ENCODE assay signal across 8 cellular contexts in genomic region chr1:54406339-54407181, GRCh38. TPM values are rescaled to one million over a fixed set of nuclear protein-coding genes. Genes with fewer than 3 reads are reported as not detected.
DNase-seq lines count a peak whose midpoint lies in the region; ATAC-seq and TF ChIP-seq lines count a peak whose summit lies in the region.

Gene SSBP3 (minus strand): TSS chr1:54406394.

- H3K9me3 ChIP-seq in CD8-positive, alpha-beta memory T cell (ENCODE audit: low read length), result no peaks in the 10 kb centered on the region
- no peaks in the 10 kb centered on the region for H3K9me3 ChIP-seq in endodermal cell (ENCODE audit: control insufficient read depth, low read length)

- peaks cover 0 to 28% (median 6%) of the 10 kb centered on the region in 3 donors for H3K36me3 Mint-ChIP-seq in CD8-positive, alpha-beta memory T cell
- H3K36me3 Mint-ChIP-seq in endodermal cell (ENCODE audit: low read depth) (peaks cover 30% of the 10 kb centered on the region), mesothelial cell of epicardium (peaks cover 9% of the 10 kb centered on the region)

- TF ChIP-seq CTCF in endodermal cell (conservative IDR thresholded peaks at IDR 0.05) (peak; percentile 51), mesothelial cell of epicardium (IDR thresholded peaks at IDR 0.05; ENCODE audit: unreplicated experiment) (no peak)

- POLR2A ChIA-PET in CD8-positive, alpha-beta memory T cell (lab: Charles Lee), result interaction anchor here (0.6 to 2.3 kb wide), 8 partner anchors 69 to 355 kb away, joined by 3 to 63 read pairs (median 4); partner anchors contain the start of genes CYB5RL and MRPL37

- peak within 1 kb of the TSS; percentile 91 to 98 (median 94) for H3K27ac Mint-ChIP-seq in CD8-positive, alpha-beta memory T cell
- peak within 1 kb of the TSS; percentile 99 for H3K27ac Mint-ChIP-seq in endodermal cell
- H3K27ac Mint-ChIP-seq in mesothelial cell of epicardium, result peak within 1 kb of the TSS; percentile 99

- peak within 1 kb of the TSS; percentile 95 for H3K9ac ChIP-seq in endodermal cell (ENCODE audit: extremely low read depth, low read length, poor library complexity, severe bottlenecking)

- ATAC-seq in GM19468 (IDR thresholded peaks at IDR 0.05; ENCODE audit: extremely low read depth, unreplicated experiment), result peak; percentile 81

- H3K4me3 ChIP-seq in CD8-positive, alpha-beta memory T cell (ENCODE audit: low read length), result peak within 1 kb of the TSS; percentile 64
- peak within 1 kb of the TSS; percentile 98 for H3K4me3 ChIP-seq in endodermal cell (ENCODE audit: low read length)

- H3K27ac ChIP-seq in CD8-positive, alpha-beta memory T cell (ENCODE audit: low read depth, low read length), result peak within 1 kb of the TSS; percentile 84
- peak within 1 kb of the TSS; percentile 98 for H3K27ac ChIP-seq in endodermal cell (ENCODE audit: low read depth, low read length)

- H3K27me3 ChIP-seq in CD8-positive, alpha-beta memory T cell (ENCODE audit: insufficient read depth, low read length, poor library complexity, severe bottlenecking), result no peaks in the 10 kb centered on the region
- H3K27me3 ChIP-seq in endodermal cell (ENCODE audit: control insufficient read depth, insufficient read depth, low read length, poor library complexity, severe bottlenecking), result no peaks in the 10 kb centered on the region

- DNase-seq in CD8-positive, alpha-beta memory T cell, result peak; percentile 86 to 93 (median 91)
- DNase-seq in HT1080 (ENCODE audit: low read depth) (peak; percentile 88), NOMO-1 (lab: John Stamatoyannopoulos, UW; ENCODE audit: unreplicated experiment in 2 of 2) (peak; percentile 87 to 94), endodermal cell (peak; percentile 98), mesothelial cell of epicardium (ENCODE audit: low spot score in 2 of 2, unreplicated experiment in 2 of 2) (peak; percentile 92 to 98)
- peak; percentile 74 for DNase-seq in activated CD8-positive, alpha-beta memory T cell treated with anti-CD3 and anti-CD28 coated beads, Interleukin-2, amount 50 U/mL, for 1 hour (ENCODE audit: extremely low read depth)
- peak; percentile 90 to 91 for DNase-seq in stimulated activated CD8-positive, alpha-beta memory T cell treated with anti-CD3 and anti-CD28 coated beads, Interleukin-15, amount 100 ng/mL, for 48 hours (ENCODE audit: low read depth in 2 of 2)

- H3K4me1 Mint-ChIP-seq in CD8-positive, alpha-beta memory T cell, result peaks cover 59 to 66% (median 61%) of the 10 kb centered on the region in 3 donors
- H3K4me1 Mint-ChIP-seq in endodermal cell, result peaks cover 61% of the 10 kb centered on the region
- H3K4me1 Mint-ChIP-seq in mesothelial cell of epicardium, result peaks cover 68% of the 10 kb centered on the region

- H3K27me3 Mint-ChIP-seq in CD8-positive, alpha-beta memory T cell, result peaks cover 0 to 5% of the 10 kb centered on the region in 2 donors
- H3K27me3 Mint-ChIP-seq in endodermal cell (ENCODE audit: insufficient read depth) (no peaks in the 10 kb centered on the region), mesothelial cell of epicardium (ENCODE audit: low read depth) (no peaks in the 10 kb centered on the region)

- H3K4me1 ChIP-seq in CD8-positive, alpha-beta memory T cell (ENCODE audit: insufficient read depth, low read length), result peaks cover 62% of the 10 kb centered on the region
- H3K4me1 ChIP-seq in endodermal cell (ENCODE audit: control insufficient read depth, insufficient read depth, low read length), result peaks cover 19% of the 10 kb centered on the region

- H3K9me3 Mint-ChIP-seq in CD8-positive, alpha-beta memory T cell, result no peaks in the 10 kb centered on the region
- H3K9me3 Mint-ChIP-seq in endodermal cell (no peaks in the 10 kb centered on the region), mesothelial cell of epicardium (no peaks in the 10 kb centered on the region)

- H3K36me3 ChIP-seq in CD8-positive, alpha-beta memory T cell (ENCODE audit: insufficient read depth, low read length), result peaks cover 2% of the 10 kb centered on the region
- peaks cover 34% of the 10 kb centered on the region for H3K36me3 ChIP-seq in endodermal cell (ENCODE audit: control insufficient read depth, insufficient read depth, low read length)

- CTCF ChIA-PET in CD8-positive, alpha-beta memory T cell (lab: Charles Lee), result interaction anchor here (0.7 to 5.7 kb wide), 7 partner anchors 15 to 207 kb away, joined by 3 to 71 read pairs (median 6); partner anchors contain the start of genes CYB5RL and MRPL37

- H3K4me3 Mint-ChIP-seq in CD8-positive, alpha-beta memory T cell, result peak within 1 kb of the TSS; percentile 95 to 99 (median 97)
- H3K4me3 Mint-ChIP-seq in endodermal cell, result peak within 1 kb of the TSS; percentile 88
- peak within 1 kb of the TSS; percentile 84 for H3K4me3 Mint-ChIP-seq in mesothelial cell of epicardium

- WGBS in endodermal cell (ENCODE audit: insufficient coverage in 1 of 2, insufficient read length in 1 of 2), 2 experiments, result 0% methylated on average over 6 to 100 of the region's 100 CpGs

RNA-seq across cellular contexts. Expression of gene SSBP3, which starts in this region (rescaled TPM):
- 10 to 100 TPM; 41.6 to 52.7 TPM for total RNA-seq in CD8-positive, alpha-beta memory T cell
- polyA plus RNA-seq in CD8-positive, alpha-beta memory T cell, result 17.6 TPM
- total RNA-seq in HT1080 (2014; rRNA removed; shearing (Covaris generic)), result 28.9 and 44.1 TPM in 2 replicates
- polyA plus RNA-seq in HT1080 (2015; cell fraction: cytosol; rRNA removed), result 84.8 and 95.0 TPM in 2 replicates
- polyA plus RNA-seq in HT1080 (2015; cell fraction: nucleus; rRNA removed), result 54.5 and 59.2 TPM in 2 replicates
- total RNA-seq in endodermal cell (100 to 1,000 TPM; 342 TPM), mesothelial cell of epicardium (171 to 188 TPM (median 172 TPM) in 3 replicates)
- 245 TPM for polyA plus RNA-seq in endodermal cell (2013, experiment 1 of 2)
- 232 TPM for polyA plus RNA-seq in endodermal cell (2013, experiment 2 of 2)

Comparison
In these comparisons a context has a peak if more than half of its experiments do, and no peak if none do; other contexts are left out.
1. Peak in every context shown above with its lines: DNase-seq, ATAC-seq, H3K4me3 ChIP-seq and H3K27ac ChIP-seq.